Comparison of ENCODE assay signal across 10 cellular contexts in genomic region chr18:39485696-39486095, GRCh38.
"Had no signal": no experiment of that assay in that cellular context is flagged by ENCODE, and none has a peak within 500 bp of the region (broad histone marks: within the 10 kb centered on the region; RNA-seq: fewer than 3 reads in every experiment).

No MANE protein-coding gene starts in this region.

- H3K9me3 Mint-ChIP-seq: stimulated activated memory B cell treated with anti-CD40 and anti-IgM and Interleukin-4, amounts not matched to agents 10 μg/mL and 1 μg/mL and 100 μg/mL, for 72 hours had no signal

- H3K27ac Mint-ChIP-seq: activated CD4-positive, alpha-beta memory T cell treated with anti-CD3 and anti-CD28 coated beads, Interleukin-2, amount 10 ng/mL, durations not matched to agents 7 days and 5 days; activated naive CD4-positive, alpha-beta T cell treated with anti-CD3 and anti-CD28 coated beads, Interleukin-2, amount 10 ng/mL, durations not matched to agents 7 days and 5 days; activated T-cell treated with anti-CD3 and anti-CD28 coated beads, Interleukin-2, amount 50 U/mL, for 24 hours; naive thymus-derived CD8-positive, alpha-beta T cell; stimulated activated memory B cell treated with anti-CD40 and anti-IgM and Interleukin-4, amounts not matched to agents 10 μg/mL and 1 μg/mL and 100 μg/mL, for 72 hours had no signal

- DNase-seq: activated CD4-positive, alpha-beta memory T cell treated with anti-CD3 and anti-CD28 coated beads, Interleukin-2, amount 10 ng/mL, durations not matched to agents 7 days and 5 days; activated CD4-positive, alpha-beta T cell treated with anti-CD3 and anti-CD28 coated beads for 4 hours; activated naive CD4-positive, alpha-beta T cell treated with anti-CD3 and anti-CD28 coated beads, Interleukin-2, amount 10 ng/mL, durations not matched to agents 7 days and 5 days; activated T-cell treated with anti-CD3 and anti-CD28 coated beads, Interleukin-2, amount 50 U/mL, for 24 hours; central memory CD4-positive, alpha-beta T cell; effector CD4-positive, alpha-beta T cell; naive thymus-derived CD8-positive, alpha-beta T cell; stimulated activated CD4-positive, alpha-beta T cell treated with anti-CD3 and anti-CD28 coated beads, Interleukin-2, amount 100 ng/mL, for 48 hours; thyroid gland had no signal

- H3K36me3 Mint-ChIP-seq: activated naive CD4-positive, alpha-beta T cell treated with anti-CD3 and anti-CD28 coated beads, Interleukin-2, amount 10 ng/mL, durations not matched to agents 7 days and 5 days; naive thymus-derived CD8-positive, alpha-beta T cell; stimulated activated memory B cell treated with anti-CD40 and anti-IgM and Interleukin-4, amounts not matched to agents 10 μg/mL and 1 μg/mL and 100 μg/mL, for 72 hours had no signal

- H3K27me3 Mint-ChIP-seq: activated CD4-positive, alpha-beta memory T cell treated with anti-CD3 and anti-CD28 coated beads, Interleukin-2, amount 10 ng/mL, durations not matched to agents 7 days and 5 days; activated naive CD4-positive, alpha-beta T cell treated with anti-CD3 and anti-CD28 coated beads, Interleukin-2, amount 10 ng/mL, durations not matched to agents 7 days and 5 days; activated T-cell treated with anti-CD3 and anti-CD28 coated beads, Interleukin-2, amount 50 U/mL, for 24 hours; stimulated activated memory B cell treated with anti-CD40 and anti-IgM and Interleukin-4, amounts not matched to agents 10 μg/mL and 1 μg/mL and 100 μg/mL, for 72 hours had no signal

- H3K4me1 Mint-ChIP-seq: activated CD4-positive, alpha-beta memory T cell treated with anti-CD3 and anti-CD28 coated beads, Interleukin-2, amount 10 ng/mL, durations not matched to agents 7 days and 5 days; activated naive CD4-positive, alpha-beta T cell treated with anti-CD3 and anti-CD28 coated beads, Interleukin-2, amount 10 ng/mL, durations not matched to agents 7 days and 5 days; naive thymus-derived CD8-positive, alpha-beta T cell; stimulated activated memory B cell treated with anti-CD40 and anti-IgM and Interleukin-4, amounts not matched to agents 10 μg/mL and 1 μg/mL and 100 μg/mL, for 72 hours had no signal

- H3K4me3 Mint-ChIP-seq: activated CD4-positive, alpha-beta memory T cell treated with anti-CD3 and anti-CD28 coated beads, Interleukin-2, amount 10 ng/mL, durations not matched to agents 7 days and 5 days; activated naive CD4-positive, alpha-beta T cell treated with anti-CD3 and anti-CD28 coated beads, Interleukin-2, amount 10 ng/mL, durations not matched to agents 7 days and 5 days; activated T-cell treated with anti-CD3 and anti-CD28 coated beads, Interleukin-2, amount 50 U/mL, for 24 hours; naive thymus-derived CD8-positive, alpha-beta T cell; stimulated activated memory B cell treated with anti-CD40 and anti-IgM and Interleukin-4, amounts not matched to agents 10 μg/mL and 1 μg/mL and 100 μg/mL, for 72 hours had no signal
